ENCODE assay signal across 30 cellular contexts in the genomic region with DNA sequence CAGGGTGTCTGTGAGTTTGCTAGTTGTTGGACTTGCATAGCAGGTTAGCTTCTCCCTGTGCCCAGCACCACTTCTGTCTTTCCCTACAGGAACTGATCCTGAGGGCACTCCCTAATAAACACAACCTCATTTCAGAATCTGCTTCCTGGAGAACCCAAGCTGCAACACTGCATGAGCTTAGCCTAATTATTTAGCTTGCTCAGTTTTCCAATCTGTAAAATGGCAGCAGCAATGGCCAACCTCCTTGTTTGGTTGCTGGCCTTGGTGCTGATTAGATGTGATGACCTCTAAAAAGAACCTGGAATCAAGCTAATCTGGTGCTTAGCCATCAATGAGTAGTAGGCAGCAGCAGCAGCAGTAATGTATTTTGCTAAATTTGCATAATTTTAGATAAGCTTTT.
"Had no signal": no experiment of that assay in that cellular context is flagged by ENCODE, and none has a peak within 500 bp of the region (broad histone marks: within the 10 kb centered on the region; RNA-seq: fewer than 3 reads in every experiment).

No MANE protein-coding gene starts in this region.

- H3K27ac Mint-ChIP-seq: dendritic cell treated with granulocyte-macrophage colony-stimulating factor and Interleukin-4, amounts not matched to agents 40 ng/mL and 50 ng/mL, for 4 days; mesothelial cell of epicardium; naive thymus-derived CD4-positive, alpha-beta T cell; nephron; neural progenitor cell; progenitor cell of endocrine pancreas; stimulated activated effector memory CD8-positive, alpha-beta T cell treated with anti-CD3 and anti-CD28 coated beads, Interleukin-12 subunit alpha, Interleukin-12 subunit beta, amount 100 ng/mL, for 72 hours had no signal

- FAIRE-seq: endothelial cell of umbilical vein, islet of Langerhans had no signal

- H3K36me3 ChIP-seq: esophagus squamous epithelium, heart right ventricle, left lung, neural progenitor cell, stomach, thyroid gland, vagina had no signal

- H2AFZ ChIP-seq: neural progenitor cell, parathyroid adenoma had no signal

- H3K9ac ChIP-seq: neural progenitor cell, parathyroid adenoma had no signal

- H3K27me3 ChIP-seq: esophagus squamous epithelium, left lung, neural progenitor cell, stomach, thyroid gland, vagina had no signal

- H3K27ac ChIP-seq: esophagus squamous epithelium, heart right ventricle, left lung, neural progenitor cell, parathyroid adenoma, stomach, thyroid gland, vagina had no signal

- H3K4me2 ChIP-seq: neural progenitor cell, smooth muscle cell had no signal

- H3K4me1 ChIP-seq: esophagus squamous epithelium, heart right ventricle, left lung, parathyroid adenoma, stomach, thyroid gland, vagina had no signal

- H3K4me3 ChIP-seq: esophagus squamous epithelium, heart right ventricle, left lung, mucosa of descending colon, neural progenitor cell, smooth muscle cell, stomach, thyroid gland, vagina had no signal

- H3K9me3 Mint-ChIP-seq: dendritic cell treated with granulocyte-macrophage colony-stimulating factor and Interleukin-4, amounts not matched to agents 40 ng/mL and 50 ng/mL, for 4 days; mesothelial cell of epicardium; nephron; neural progenitor cell had no signal

- H3K9me3 ChIP-seq: esophagus squamous epithelium, left lung, mucosa of descending colon, stomach, thyroid gland, vagina had no signal

- H3K79me2 ChIP-seq: parathyroid adenoma had no signal

- DNase-seq: effector memory CD4-positive, alpha-beta T cell; esophagus squamous epithelium; foreskin melanocyte; glutamatergic neuron; heart right ventricle; hippocampal formation; left cardiac atrium; left lung; mesenchymal stem cell; mucosa of descending colon; naive thymus-derived CD4-positive, alpha-beta T cell; stimulated activated CD4-positive, alpha-beta T cell treated with anti-CD3 and anti-CD28 coated beads, Interleukin-12 subunit alpha, Interleukin-12 subunit beta, amount 100 ng/mL, for 4 hours; stimulated activated CD4-positive, alpha-beta T cell treated with anti-CD3 and anti-CD28 coated beads, Interleukin-1b, Interleukin-23, amount 100 ng/mL, for 48 hours; stimulated activated CD4-positive, alpha-beta T cell treated with anti-CD3 and anti-CD28 coated beads, Interleukin-4, amount 100 ng/mL, for 24 hours; stimulated activated naive CD4-positive, alpha-beta T cell treated with Interleukin-2 at 50 U/mL for 16 hours; stomach; thyroid gland; trophoblast cell had no signal

- H3K4me1 Mint-ChIP-seq: nephron; stimulated activated effector memory CD8-positive, alpha-beta T cell treated with anti-CD3 and anti-CD28 coated beads, Interleukin-12 subunit alpha, Interleukin-12 subunit beta, amount 100 ng/mL, for 72 hours had no signal

- H3K36me3 Mint-ChIP-seq: mesothelial cell of epicardium; naive thymus-derived CD4-positive, alpha-beta T cell; neural progenitor cell; stimulated activated effector memory CD8-positive, alpha-beta T cell treated with anti-CD3 and anti-CD28 coated beads, Interleukin-12 subunit alpha, Interleukin-12 subunit beta, amount 100 ng/mL, for 72 hours had no signal

- H3K4me3 Mint-ChIP-seq: dendritic cell treated with granulocyte-macrophage colony-stimulating factor and Interleukin-4, amounts not matched to agents 40 ng/mL and 50 ng/mL, for 4 days; mesothelial cell of epicardium; naive thymus-derived CD4-positive, alpha-beta T cell; nephron; neural progenitor cell; stimulated activated effector memory CD8-positive, alpha-beta T cell treated with anti-CD3 and anti-CD28 coated beads, Interleukin-12 subunit alpha, Interleukin-12 subunit beta, amount 100 ng/mL, for 72 hours had no signal

- H3K27me3 Mint-ChIP-seq: dendritic cell treated with granulocyte-macrophage colony-stimulating factor and Interleukin-4, amounts not matched to agents 40 ng/mL and 50 ng/mL, for 4 days had no signal

- ATAC-seq: heart right ventricle; left cardiac atrium; left lung; mucosa of descending colon; naive thymus-derived CD4-positive, alpha-beta T cell; sciatic nerve; stimulated activated effector memory CD8-positive, alpha-beta T cell treated with anti-CD3 and anti-CD28 coated beads, Interleukin-12 subunit alpha, Interleukin-12 subunit beta, amount 100 ng/mL, for 72 hours had no signal
